In the genomic region with DNA sequence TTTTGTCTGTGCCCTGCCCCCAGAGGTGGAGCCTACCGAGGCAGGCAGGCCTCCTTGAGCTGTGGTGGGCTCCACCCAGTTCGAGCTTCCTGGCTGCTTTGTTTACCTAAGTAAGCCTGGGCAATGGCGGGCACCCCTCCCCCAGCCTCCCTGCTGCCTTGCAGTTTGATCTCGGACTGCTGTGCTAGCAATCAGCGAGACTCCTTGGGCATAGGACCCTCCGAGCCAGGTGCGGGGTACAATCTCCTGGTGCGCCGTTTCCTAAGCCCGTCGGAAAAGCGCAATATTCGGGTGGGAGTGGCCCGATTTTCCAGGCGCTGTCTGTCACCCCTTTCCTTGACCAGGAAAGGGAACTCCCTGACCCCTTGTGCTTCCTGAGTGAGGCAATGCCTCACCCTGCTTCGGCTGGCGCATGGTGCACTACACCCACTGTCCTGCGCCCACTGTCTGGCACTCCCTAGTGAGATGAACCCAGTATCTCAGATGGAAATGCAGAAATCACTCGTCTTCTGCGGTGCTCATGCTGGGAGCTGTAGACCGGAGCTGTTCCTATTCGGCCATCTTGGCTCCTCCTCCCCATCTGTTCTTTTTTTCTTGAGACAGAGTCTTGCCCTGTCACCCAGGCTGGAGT, we compare ENCODE assay signal across 1 cellular context.
TF ChIP-seq lines count a peak whose summit lies in the region.

No MANE protein-coding gene starts in this region.

TF ChIP-seq in HEK293, 187 proteins besides CTCF, POLR2A, EP300 and RAD21:
- TF ChIP-seq KLF1 (tag by site-specific recombination; IDR thresholded peaks at IDR 0.05): peak; percentile 52
